Comparison of ENCODE assay signal across 36 cellular contexts in genomic region chr12:25783566-25783965, GRCh38.
"Had no signal": no experiment of that assay in that cellular context is flagged by ENCODE, and none has a peak within 500 bp of the region (broad histone marks: within the 10 kb centered on the region; RNA-seq: fewer than 3 reads in every experiment).

No MANE protein-coding gene starts in this region.

- H3K4me3 ChIP-seq: adrenal gland, body of pancreas, cardiac muscle cell had no signal

- H3K27me3 Mint-ChIP-seq: activated CD4-positive, alpha-beta memory T cell treated with anti-CD3 and anti-CD28 coated beads for 36 hours; activated CD8-positive, alpha-beta T cell treated with anti-CD3 and anti-CD28 coated beads for 36 hours; activated T-helper 17 cell treated with anti-CD3 and anti-CD28 coated beads, Interleukin-2, amount 50 U/mL, for 72 hours; central memory CD8-positive, alpha-beta T cell had no signal

- H3K36me3 ChIP-seq: adrenal gland, brain microvascular endothelial cell, cardiac muscle cell had no signal

- H3K27ac ChIP-seq: adrenal gland, body of pancreas, brain microvascular endothelial cell, cardiac muscle cell, VCaP had no signal

- H3K36me3 Mint-ChIP-seq: activated CD4-positive, alpha-beta memory T cell treated with anti-CD3 and anti-CD28 coated beads for 36 hours; activated naive CD4-positive, alpha-beta T cell treated with anti-CD3 and anti-CD28 coated beads, Interleukin-2, amount 50 U/mL, for 72 hours; activated naive CD8-positive, alpha-beta T cell treated with anti-CD3 and anti-CD28 coated beads for 36 hours had no signal

- H3K4me1 ChIP-seq: body of pancreas had no signal

- H3K4me3 Mint-ChIP-seq: activated B cell treated with CpG ODN at 0.5 μM for 24 hours; activated CD4-positive, alpha-beta memory T cell treated with anti-CD3 and anti-CD28 coated beads for 36 hours; activated CD4-positive, alpha-beta T cell treated with anti-CD3 and anti-CD28 coated beads, Interleukin-2, amount 10 ng/mL, durations not matched to agents 24 days and 14 days; activated CD8-positive, alpha-beta T cell treated with anti-CD3 and anti-CD28 coated beads for 36 hours; activated naive CD4-positive, alpha-beta T cell treated with anti-CD3 and anti-CD28 coated beads for 36 hours; activated naive CD8-positive, alpha-beta T cell treated with anti-CD3 and anti-CD28 coated beads for 36 hours; activated T-cell treated with anti-CD3 and anti-CD28 coated beads, Interleukin-2, amount 50 U/mL, for 4 hours; activated T-cell treated with anti-CD3 and anti-CD28 coated beads, Interleukin-2, amount 50 U/mL, for 72 hours; activated T-helper 1 cell treated with anti-CD3 and anti-CD28 coated beads, Interleukin-12 subunit alpha, Interleukin-12 subunit beta, Interleukin-2, Interleukin-4 antibody, amounts not matched to agents 30 ng/mL and 10 ng/mL and 1 ng/mL, durations not matched to agents 14 hours and 24 hours and 36 hours; activated T-helper 17 cell treated with anti-CD3 and anti-CD28 coated beads, Interleukin-2, amount 50 U/mL, for 72 hours; central memory CD8-positive, alpha-beta T cell; T-helper 1 cell treated with Interleukin-12 subunit alpha and Interleukin-12 subunit beta and Interleukin-4 antibody, amounts not matched to agents 30 μg/mL and 1 μg/mL, for 36 hours; T-helper 2 cell treated with Interferon-gamma antibody and Interleukin-4, amounts not matched to agents 5 μg/mL and 100 μg/mL, for 36 hours had no signal

- H3K27ac Mint-ChIP-seq: activated B cell treated with CpG ODN at 0.5 μM for 24 hours; activated CD4-positive, alpha-beta memory T cell treated with anti-CD3 and anti-CD28 coated beads for 36 hours; activated CD4-positive, alpha-beta T cell treated with anti-CD3 and anti-CD28 coated beads, Interleukin-2, amount 10 ng/mL, durations not matched to agents 24 days and 14 days; activated CD8-positive, alpha-beta T cell treated with anti-CD3 and anti-CD28 coated beads for 36 hours; activated naive CD4-positive, alpha-beta T cell treated with anti-CD3 and anti-CD28 coated beads for 36 hours; activated naive CD4-positive, alpha-beta T cell treated with anti-CD3 and anti-CD28 coated beads, Interleukin-2, amount 50 U/mL, for 72 hours; activated naive CD8-positive, alpha-beta T cell treated with anti-CD3 and anti-CD28 coated beads for 36 hours; activated T-cell treated with anti-CD3 and anti-CD28 coated beads, Interleukin-2, amount 50 U/mL, for 72 hours; activated T-helper 1 cell treated with anti-CD3 and anti-CD28 coated beads, Interleukin-12 subunit alpha, Interleukin-12 subunit beta, Interleukin-2, Interleukin-4 antibody, amounts not matched to agents 30 ng/mL and 10 ng/mL and 1 ng/mL, durations not matched to agents 14 hours and 24 hours and 36 hours; activated T-helper 17 cell treated with anti-CD3 and anti-CD28 coated beads, Interleukin-2, amount 50 U/mL, for 72 hours; T-helper 1 cell treated with Interleukin-12 subunit alpha and Interleukin-12 subunit beta and Interleukin-4 antibody, amounts not matched to agents 30 μg/mL and 1 μg/mL, for 36 hours; T-helper 2 cell treated with Interferon-gamma antibody and Interleukin-4, amounts not matched to agents 5 μg/mL and 100 μg/mL, for 36 hours had no signal

- H3K27me3 ChIP-seq: adrenal gland, body of pancreas, brain microvascular endothelial cell, cardiac muscle cell had no signal

- H3K4me1 Mint-ChIP-seq: activated B cell treated with CpG ODN at 0.5 μM for 24 hours; activated CD4-positive, alpha-beta T cell treated with anti-CD3 and anti-CD28 coated beads, Interleukin-2, amount 10 ng/mL, durations not matched to agents 24 days and 14 days; activated naive CD8-positive, alpha-beta T cell treated with anti-CD3 and anti-CD28 coated beads for 36 hours; activated T-helper 17 cell treated with anti-CD3 and anti-CD28 coated beads, Interleukin-2, amount 50 U/mL, for 72 hours; central memory CD8-positive, alpha-beta T cell had no signal

- DNase-seq: activated B cell treated with CpG ODN at 0.5 μM for 24 hours; activated CD4-positive, alpha-beta memory T cell treated with anti-CD3 and anti-CD28 coated beads for 36 hours; activated CD4-positive, alpha-beta T cell treated with anti-CD3 and anti-CD28 coated beads for 4 hours; activated CD4-positive, alpha-beta T cell treated with anti-CD3 and anti-CD28 coated beads, Interleukin-2, amount 10 ng/mL, durations not matched to agents 24 days and 14 days; activated CD4-positive, alpha-beta T cell treated with anti-CD3 and anti-CD28 coated beads, Interleukin-2, amount 50 U/mL, for 1 hour; activated CD4-positive, alpha-beta T cell treated with anti-CD3 and anti-CD28 coated beads, Interleukin-2, amount 50 U/mL, for 4 hours; activated CD4-positive, CD25-positive, alpha-beta regulatory T cell treated with anti-CD3 and anti-CD28 coated beads, Interleukin-2, amount 50 U/mL, for 72 hours; activated CD8-positive, alpha-beta memory T cell treated with anti-CD3 and anti-CD28 coated beads, Interleukin-2, amount 50 U/mL, for 4 hours; activated CD8-positive, alpha-beta T cell treated with anti-CD3 and anti-CD28 coated beads for 36 hours; activated effector memory CD4-positive, alpha-beta T cell treated with anti-CD3 and anti-CD28 coated beads, Interleukin-2, amount 50 U/mL, for 16 hours; activated gamma-delta T cell treated with Interleukin-2 at 50 U/mL for 16 hours; activated naive CD4-positive, alpha-beta T cell; activated naive CD4-positive, alpha-beta T cell treated with anti-CD3 and anti-CD28 coated beads for 36 hours; activated naive CD4-positive, alpha-beta T cell treated with anti-CD3 and anti-CD28 coated beads, Interleukin-2, amount 50 U/mL, for 16 hours; activated naive CD8-positive, alpha-beta T cell treated with anti-CD3 and anti-CD28 coated beads for 36 hours; activated T-cell treated with anti-CD3 and anti-CD28 coated beads for 4 hours; activated T-cell treated with anti-CD3 and anti-CD28 coated beads, Interleukin-2, amount 50 U/mL, for 1 hour; activated T-cell treated with anti-CD3 and anti-CD28 coated beads, Interleukin-2, amount 50 U/mL, for 4 hours; activated T-cell treated with anti-CD3 and anti-CD28 coated beads, Interleukin-2, amount 50 U/mL, for 72 hours; adrenal gland; amniotic stem cell; aorta; body of pancreas; brain microvascular endothelial cell; caudate nucleus; cerebellar nuclear complex; T-helper 2 cell; T-helper 9 cell had no signal

- H3K9me3 ChIP-seq: adrenal gland, body of pancreas had no signal

- ATAC-seq: activated CD8-positive, alpha-beta T cell treated with anti-CD3 and anti-CD28 coated beads for 36 hours; activated naive CD4-positive, alpha-beta T cell treated with anti-CD3 and anti-CD28 coated beads, Interleukin-2, amount 50 U/mL, for 72 hours; activated T-cell treated with anti-CD3 and anti-CD28 coated beads, Interleukin-2, amount 50 U/mL, for 4 hours; activated T-cell treated with anti-CD3 and anti-CD28 coated beads, Interleukin-2, amount 50 U/mL, for 72 hours; activated T-helper 17 cell treated with anti-CD3 and anti-CD28 coated beads, Interleukin-2, amount 50 U/mL, for 72 hours; body of pancreas had no signal

- H3K9me3 Mint-ChIP-seq: activated B cell treated with CpG ODN at 0.5 μM for 24 hours; activated CD4-positive, alpha-beta memory T cell treated with anti-CD3 and anti-CD28 coated beads for 36 hours; activated CD4-positive, alpha-beta T cell treated with anti-CD3 and anti-CD28 coated beads, Interleukin-2, amount 10 ng/mL, durations not matched to agents 24 days and 14 days; activated CD8-positive, alpha-beta T cell treated with anti-CD3 and anti-CD28 coated beads for 36 hours; activated naive CD4-positive, alpha-beta T cell treated with anti-CD3 and anti-CD28 coated beads for 36 hours; activated naive CD4-positive, alpha-beta T cell treated with anti-CD3 and anti-CD28 coated beads, Interleukin-2, amount 50 U/mL, for 72 hours; activated naive CD8-positive, alpha-beta T cell treated with anti-CD3 and anti-CD28 coated beads for 36 hours; activated T-cell treated with anti-CD3 and anti-CD28 coated beads, Interleukin-2, amount 50 U/mL, for 4 hours; activated T-cell treated with anti-CD3 and anti-CD28 coated beads, Interleukin-2, amount 50 U/mL, for 72 hours; activated T-helper 1 cell treated with anti-CD3 and anti-CD28 coated beads, Interleukin-12 subunit alpha, Interleukin-12 subunit beta, Interleukin-2, Interleukin-4 antibody, amounts not matched to agents 30 ng/mL and 10 ng/mL and 1 ng/mL, durations not matched to agents 14 hours and 24 hours and 36 hours; T-helper 1 cell treated with Interleukin-12 subunit alpha and Interleukin-12 subunit beta and Interleukin-4 antibody, amounts not matched to agents 30 μg/mL and 1 μg/mL, for 36 hours; T-helper 2 cell treated with Interferon-gamma antibody and Interleukin-4, amounts not matched to agents 5 μg/mL and 100 μg/mL, for 36 hours had no signal
